In the genomic region with DNA sequence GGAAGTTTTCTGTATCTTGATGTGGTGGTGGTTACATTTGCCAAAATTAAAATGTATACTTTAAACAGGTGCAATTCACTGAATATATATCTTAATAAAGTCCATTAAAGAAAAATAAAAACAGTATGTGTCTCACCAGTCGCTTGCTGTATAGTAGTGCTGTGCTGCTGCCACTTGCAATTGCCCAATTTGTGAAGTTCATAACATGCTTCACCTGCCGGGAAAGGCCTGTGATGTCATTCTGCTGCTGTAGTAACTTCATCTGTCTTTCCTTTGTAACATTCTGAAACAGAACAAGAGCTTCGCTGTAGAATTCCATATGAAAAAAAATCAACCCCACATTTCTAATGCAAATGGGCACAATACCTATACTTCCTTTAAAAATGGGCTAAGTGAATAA, we compare ENCODE assay signal across 6 cellular contexts.
"Had no signal": no experiment of that assay in that cellular context is flagged by ENCODE, and none has a peak within 500 bp of the region (broad histone marks: within the 10 kb centered on the region; RNA-seq: fewer than 3 reads in every experiment).

No MANE protein-coding gene starts in this region.

- H3K4me3 ChIP-seq: GM23248, HAP-1, K562 had no signal

- ATAC-seq: HCT116 had no signal

- H2AFZ ChIP-seq: GM23248 had no signal

- H3K4me1 ChIP-seq: HAP-1 had no signal

- DNase-seq: GOT3, H7 had no signal

- H3K9me3 ChIP-seq: HAP-1 had no signal

- H3K9ac ChIP-seq: GM23248 had no signal
